2 cellular contexts compared by ENCODE assay signal in the genomic region with DNA sequence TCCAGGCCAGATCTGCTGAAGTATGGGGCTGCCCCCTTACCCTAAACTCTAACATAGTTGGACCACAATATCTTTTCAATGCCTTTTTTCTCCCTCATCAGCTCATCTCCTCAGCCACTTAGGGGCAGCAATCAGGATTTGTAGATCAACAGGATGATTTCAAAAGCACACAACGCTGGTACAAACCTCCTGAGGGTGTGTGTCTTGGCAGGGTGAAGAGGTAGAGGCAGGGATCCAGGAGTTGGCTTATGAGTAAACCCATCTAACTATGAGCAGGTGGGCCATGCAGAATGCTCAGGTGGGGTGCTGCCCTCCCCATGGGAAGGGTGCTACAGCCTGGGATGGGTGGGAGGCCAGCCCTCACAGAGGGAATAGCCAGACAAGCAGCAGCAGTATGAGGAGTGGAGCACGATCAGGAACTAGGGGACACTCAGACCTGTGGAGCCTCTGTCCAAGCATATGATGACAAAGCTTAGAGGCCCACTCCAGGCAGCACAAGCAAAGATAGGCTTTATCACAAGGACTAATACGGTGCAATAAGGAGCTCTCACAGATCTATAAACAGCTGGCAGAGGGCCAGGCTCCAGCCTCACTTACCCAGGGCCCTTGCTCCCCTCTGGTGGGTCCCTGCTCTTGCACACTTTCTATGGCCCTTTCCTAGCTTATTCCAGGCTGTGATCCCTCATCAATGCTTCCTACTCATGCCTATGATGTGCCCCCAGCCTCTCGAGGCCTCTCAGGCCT.
A peak's percentile ranks its signal among the peaks of the same experiment; 100 is the strongest.
TF ChIP-seq lines count a peak whose summit lies in the region.

No MANE protein-coding gene starts in this region.

TF ChIP-seq in HepG2, 621 proteins besides CTCF, POLR2A, EP300 and RAD21:
- TF ChIP-seq PAWR (CRISPR knock-in tag; IDR thresholded peaks at IDR 0.05; ENCODE audit: borderline replicate concordance) (no peak), SOX13 (IDR thresholded peaks at IDR 0.05) (no peak), SOX13 (CRISPR knock-in tag; conservative IDR thresholded peaks at IDR 0.05 in 1 of 2, IDR thresholded peaks at IDR 0.05 in 1 of 2) (no peak), ZNF616 (CRISPR knock-in tag; IDR thresholded peaks at IDR 0.05; ENCODE audit: low read depth) (no peak), ZNF749 (CRISPR knock-in tag; IDR thresholded peaks at IDR 0.05; ENCODE audit: borderline replicate concordance) (no peak)
- TF ChIP-seq, protein P1, sequence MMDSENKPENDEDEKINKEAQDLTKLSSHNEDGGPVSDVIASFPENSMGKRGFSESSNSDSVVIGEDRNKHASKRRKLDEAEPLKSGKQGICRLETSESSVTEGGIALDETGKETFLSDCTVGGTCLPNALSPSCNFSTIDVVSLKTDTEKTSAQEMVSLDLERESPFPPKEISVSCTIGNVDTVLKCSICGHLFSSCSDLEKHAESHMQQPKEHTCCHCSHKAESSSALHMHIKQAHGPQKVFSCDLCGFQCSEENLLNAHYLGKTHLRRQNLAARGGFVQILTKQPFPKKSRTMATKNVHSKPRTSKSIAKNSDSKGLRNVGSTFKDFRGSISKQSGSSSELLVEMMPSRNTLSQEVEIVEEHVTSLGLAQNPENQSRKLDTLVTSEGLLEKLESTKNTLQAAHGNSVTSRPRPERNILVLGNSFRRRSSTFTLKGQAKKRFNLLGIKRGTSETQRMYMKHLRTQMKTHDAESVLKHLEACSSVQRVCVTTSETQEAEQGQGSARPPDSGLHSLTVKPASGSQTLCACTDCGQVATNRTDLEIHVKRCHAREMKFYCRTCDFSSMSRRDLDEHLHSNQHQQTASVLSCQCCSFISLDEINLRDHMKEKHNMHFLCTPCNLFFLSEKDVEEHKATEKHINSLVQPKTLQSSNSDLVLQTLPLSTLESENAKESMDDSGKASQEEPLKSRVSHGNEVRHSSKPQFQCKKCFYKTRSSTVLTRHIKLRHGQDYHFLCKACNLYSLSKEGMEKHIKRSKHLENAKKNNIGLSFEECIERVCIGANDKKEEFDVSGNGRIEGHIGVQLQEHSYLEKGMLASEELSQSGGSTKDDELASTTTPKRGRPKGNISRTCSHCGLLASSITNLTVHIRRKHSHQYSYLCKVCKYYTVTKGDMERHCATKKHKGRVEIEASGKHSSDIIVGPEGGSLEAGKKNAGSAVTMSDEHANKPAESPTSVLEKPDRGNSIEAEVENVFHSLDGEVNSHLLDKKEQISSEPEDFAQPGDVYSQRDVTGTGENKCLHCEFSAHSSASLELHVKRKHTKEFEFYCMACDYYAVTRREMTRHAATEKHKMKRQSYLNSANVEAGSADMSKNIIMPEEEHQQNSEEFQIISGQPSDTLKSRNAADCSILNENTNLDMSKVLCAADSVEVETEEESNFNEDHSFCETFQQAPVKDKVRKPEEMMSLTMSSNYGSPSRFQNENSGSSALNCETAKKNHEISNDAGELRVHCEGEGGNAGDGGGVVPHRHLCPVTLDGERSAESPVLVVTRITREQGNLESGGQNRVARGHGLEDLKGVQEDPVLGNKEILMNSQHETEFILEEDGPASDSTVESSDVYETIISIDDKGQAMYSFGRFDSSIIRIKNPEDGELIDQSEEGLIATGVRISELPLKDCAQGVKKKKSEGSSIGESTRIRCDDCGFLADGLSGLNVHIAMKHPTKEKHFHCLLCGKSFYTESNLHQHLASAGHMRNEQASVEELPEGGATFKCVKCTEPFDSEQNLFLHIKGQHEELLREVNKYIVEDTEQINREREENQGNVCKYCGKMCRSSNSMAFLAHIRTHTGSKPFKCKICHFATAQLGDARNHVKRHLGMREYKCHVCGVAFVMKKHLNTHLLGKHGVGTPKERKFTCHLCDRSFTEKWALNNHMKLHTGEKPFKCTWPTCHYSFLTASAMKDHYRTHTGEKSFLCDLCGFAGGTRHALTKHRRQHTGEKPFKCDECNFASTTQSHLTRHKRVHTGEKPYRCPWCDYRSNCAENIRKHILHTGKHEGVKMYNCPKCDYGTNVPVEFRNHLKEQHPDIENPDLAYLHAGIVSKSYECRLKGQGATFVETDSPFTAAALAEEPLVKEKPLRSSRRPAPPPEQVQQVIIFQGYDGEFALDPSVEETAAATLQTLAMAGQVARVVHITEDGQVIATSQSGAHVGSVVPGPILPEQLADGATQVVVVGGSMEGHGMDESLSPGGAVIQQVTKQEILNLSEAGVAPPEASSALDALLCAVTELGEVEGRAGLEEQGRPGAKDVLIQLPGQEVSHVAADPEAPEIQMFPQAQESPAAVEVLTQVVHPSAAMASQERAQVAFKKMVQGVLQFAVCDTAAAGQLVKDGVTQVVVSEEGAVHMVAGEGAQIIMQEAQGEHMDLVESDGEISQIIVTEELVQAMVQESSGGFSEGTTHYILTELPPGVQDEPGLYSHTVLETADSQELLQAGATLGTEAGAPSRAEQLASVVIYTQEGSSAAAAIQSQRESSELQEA (CRISPR knock-in tag; IDR thresholded peaks at IDR 0.05; ENCODE audit: not compliant biosample characterization): no peak

TF ChIP-seq in K562, 482 proteins besides CTCF, POLR2A, EP300 and RAD21:
- TF ChIP-seq TSC22D4 (tag; IDR thresholded peaks at IDR 0.05) (no peak), NFIC (IDR thresholded peaks at IDR 0.05) (peak; percentile 26; the same call in 1 of the 2 replicates)
